Comparison of ENCODE assay signal across 2 cellular contexts in genomic region chr7:8290645-8291308, GRCh38.
TF ChIP-seq lines count a peak whose summit lies in the region.

No MANE protein-coding gene starts in this region.

TF ChIP-seq in HEK293, 187 proteins besides CTCF, POLR2A, EP300 and RAD21 (continued from another document):
- TF ChIP-seq ZBTB17 (tag by site-specific recombination; IDR thresholded peaks at IDR 0.05): 0 out of 2 replicates have a peak, but pooled peaks have one; percentile 11
- TF ChIP-seq ZNF747 (tag by site-specific recombination; IDR thresholded peaks at IDR 0.05): no peak
- TF ChIP-seq, protein P1, sequence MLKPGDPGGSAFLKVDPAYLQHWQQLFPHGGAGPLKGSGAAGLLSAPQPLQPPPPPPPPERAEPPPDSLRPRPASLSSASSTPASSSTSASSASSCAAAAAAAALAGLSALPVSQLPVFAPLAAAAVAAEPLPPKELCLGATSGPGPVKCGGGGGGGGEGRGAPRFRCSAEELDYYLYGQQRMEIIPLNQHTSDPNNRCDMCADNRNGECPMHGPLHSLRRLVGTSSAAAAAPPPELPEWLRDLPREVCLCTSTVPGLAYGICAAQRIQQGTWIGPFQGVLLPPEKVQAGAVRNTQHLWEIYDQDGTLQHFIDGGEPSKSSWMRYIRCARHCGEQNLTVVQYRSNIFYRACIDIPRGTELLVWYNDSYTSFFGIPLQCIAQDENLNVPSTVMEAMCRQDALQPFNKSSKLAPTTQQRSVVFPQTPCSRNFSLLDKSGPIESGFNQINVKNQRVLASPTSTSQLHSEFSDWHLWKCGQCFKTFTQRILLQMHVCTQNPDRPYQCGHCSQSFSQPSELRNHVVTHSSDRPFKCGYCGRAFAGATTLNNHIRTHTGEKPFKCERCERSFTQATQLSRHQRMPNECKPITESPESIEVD (tag by site-specific recombination; IDR thresholded peaks at IDR 0.05): peak; percentile 81
- TF ChIP-seq OSR2 (tag by site-specific recombination; IDR thresholded peaks at IDR 0.05): peak; percentile 77
- TF ChIP-seq PRDM1 (tag by site-specific recombination; IDR thresholded peaks at IDR 0.05): peak; percentile 35
- TF ChIP-seq ZEB2 (tag by site-specific recombination; IDR thresholded peaks at IDR 0.05): peak; percentile 41; the same call in 1 of the 2 replicates
- peak; percentile 65 for TF ChIP-seq ZNF596 (tag by site-specific recombination; IDR thresholded peaks at IDR 0.05)
- peak; percentile 65; the same call in 1 of the 2 replicates for TF ChIP-seq BCL6B (tag by site-specific recombination; IDR thresholded peaks at IDR 0.05)
- peak; percentile 69 for TF ChIP-seq FEZF1 (tag by site-specific recombination; IDR thresholded peaks at IDR 0.05)
- 0 out of 2 replicates have a peak, but pooled peaks have one; percentile 20 for TF ChIP-seq GFI1B (tag by site-specific recombination; IDR thresholded peaks at IDR 0.05)
- TF ChIP-seq ZBTB6 (tag by site-specific recombination; IDR thresholded peaks at IDR 0.05): no peak
- TF ChIP-seq, protein P2, sequence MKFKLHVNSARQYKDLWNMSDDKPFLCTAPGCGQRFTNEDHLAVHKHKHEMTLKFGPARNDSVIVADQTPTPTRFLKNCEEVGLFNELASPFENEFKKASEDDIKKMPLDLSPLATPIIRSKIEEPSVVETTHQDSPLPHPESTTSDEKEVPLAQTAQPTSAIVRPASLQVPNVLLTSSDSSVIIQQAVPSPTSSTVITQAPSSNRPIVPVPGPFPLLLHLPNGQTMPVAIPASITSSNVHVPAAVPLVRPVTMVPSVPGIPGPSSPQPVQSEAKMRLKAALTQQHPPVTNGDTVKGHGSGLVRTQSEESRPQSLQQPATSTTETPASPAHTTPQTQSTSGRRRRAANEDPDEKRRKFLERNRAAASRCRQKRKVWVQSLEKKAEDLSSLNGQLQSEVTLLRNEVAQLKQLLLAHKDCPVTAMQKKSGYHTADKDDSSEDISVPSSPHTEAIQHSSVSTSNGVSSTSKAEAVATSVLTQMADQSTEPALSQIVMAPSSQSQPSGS (tag by site-specific recombination; IDR thresholded peaks at IDR 0.05; ENCODE audit: low read depth): 0 out of 2 replicates have a peak, but pooled peaks have one; percentile 29
- peak; percentile 83 for TF ChIP-seq ZIC2 (tag by site-specific recombination; IDR thresholded peaks at IDR 0.05)
- TF ChIP-seq IKZF3 (tag by site-specific recombination; IDR thresholded peaks at IDR 0.05): peak; percentile 89
- peak; percentile 31; the same call in 1 of the 2 replicates for TF ChIP-seq PRDM4 (tag by site-specific recombination; IDR thresholded peaks at IDR 0.05)
- peak; percentile 27; the same call in 1 of the 2 replicates for TF ChIP-seq KLF10 (tag by site-specific recombination; IDR thresholded peaks at IDR 0.05)
- TF ChIP-seq ZNF561 (tag by site-specific recombination; IDR thresholded peaks at IDR 0.05; ENCODE audit: borderline replicate concordance): 0 out of 2 replicates have a peak, but pooled peaks have one; percentile 71
- TF ChIP-seq ZSCAN30 (tag by site-specific recombination; IDR thresholded peaks at IDR 0.05): peak; percentile 67; the same call in 1 of the 2 replicates
- TF ChIP-seq ZNF629 (tag by site-specific recombination; IDR thresholded peaks at IDR 0.05): peak; percentile 40; the same call in 1 of the 2 replicates
- 0 out of 2 replicates have a peak, but pooled peaks have one; percentile 28 for TF ChIP-seq ZNF366 (tag by site-specific recombination; conservative IDR thresholded peaks at IDR 0.05)
- TF ChIP-seq ZNF133 (tag by site-specific recombination; IDR thresholded peaks at IDR 0.05): no peak
- TF ChIP-seq ZNF843 (tag by site-specific recombination; IDR thresholded peaks at IDR 0.05): peak; percentile 62; the same call in 1 of the 2 replicates
- TF ChIP-seq ZNF292 (tag by site-specific recombination; IDR thresholded peaks at IDR 0.05; ENCODE audit: borderline replicate concordance, low read depth): no peak
- 0 out of 2 replicates have a peak, but pooled peaks have one; percentile 49 for TF ChIP-seq ZBTB8A (tag by site-specific recombination; IDR thresholded peaks at IDR 0.05)
TF ChIP-seq in HEK293: peak in this region for 23.

TF ChIP-seq in SK-N-SH, 30 proteins besides CTCF, POLR2A, EP300 and RAD21 (continued from another document):
- TF ChIP-seq, protein P3, sequence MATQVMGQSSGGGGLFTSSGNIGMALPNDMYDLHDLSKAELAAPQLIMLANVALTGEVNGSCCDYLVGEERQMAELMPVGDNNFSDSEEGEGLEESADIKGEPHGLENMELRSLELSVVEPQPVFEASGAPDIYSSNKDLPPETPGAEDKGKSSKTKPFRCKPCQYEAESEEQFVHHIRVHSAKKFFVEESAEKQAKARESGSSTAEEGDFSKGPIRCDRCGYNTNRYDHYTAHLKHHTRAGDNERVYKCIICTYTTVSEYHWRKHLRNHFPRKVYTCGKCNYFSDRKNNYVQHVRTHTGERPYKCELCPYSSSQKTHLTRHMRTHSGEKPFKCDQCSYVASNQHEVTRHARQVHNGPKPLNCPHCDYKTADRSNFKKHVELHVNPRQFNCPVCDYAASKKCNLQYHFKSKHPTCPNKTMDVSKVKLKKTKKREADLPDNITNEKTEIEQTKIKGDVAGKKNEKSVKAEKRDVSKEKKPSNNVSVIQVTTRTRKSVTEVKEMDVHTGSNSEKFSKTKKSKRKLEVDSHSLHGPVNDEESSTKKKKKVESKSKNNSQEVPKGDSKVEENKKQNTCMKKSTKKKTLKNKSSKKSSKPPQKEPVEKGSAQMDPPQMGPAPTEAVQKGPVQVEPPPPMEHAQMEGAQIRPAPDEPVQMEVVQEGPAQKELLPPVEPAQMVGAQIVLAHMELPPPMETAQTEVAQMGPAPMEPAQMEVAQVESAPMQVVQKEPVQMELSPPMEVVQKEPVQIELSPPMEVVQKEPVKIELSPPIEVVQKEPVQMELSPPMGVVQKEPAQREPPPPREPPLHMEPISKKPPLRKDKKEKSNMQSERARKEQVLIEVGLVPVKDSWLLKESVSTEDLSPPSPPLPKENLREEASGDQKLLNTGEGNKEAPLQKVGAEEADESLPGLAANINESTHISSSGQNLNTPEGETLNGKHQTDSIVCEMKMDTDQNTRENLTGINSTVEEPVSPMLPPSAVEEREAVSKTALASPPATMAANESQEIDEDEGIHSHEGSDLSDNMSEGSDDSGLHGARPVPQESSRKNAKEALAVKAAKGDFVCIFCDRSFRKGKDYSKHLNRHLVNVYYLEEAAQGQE (IDR thresholded peaks at IDR 0.05; ENCODE audit: low read depth, low read length): no peak
- peak; percentile 70; the same call in 1 of the 2 replicates for TF ChIP-seq MXI1 (IDR thresholded peaks at IDR 0.05; ENCODE audit: low read depth, low read length)
- TF ChIP-seq PBX3 (IDR thresholded peaks at IDR 0.05): peak; percentile 25; the same call in 1 of the 2 replicates
- no peak for TF ChIP-seq TAF1 (IDR thresholded peaks at IDR 0.05; ENCODE audit: borderline replicate concordance, low read depth, low read length)
- peak; percentile 99 for TF ChIP-seq FOXJ3 (CRISPR knock-in tag; IDR thresholded peaks at IDR 0.05)
- no peak for TF ChIP-seq RXRA (IDR thresholded peaks at IDR 0.05; ENCODE audit: borderline replicate concordance, low read depth)
- TF ChIP-seq, protein P4, sequence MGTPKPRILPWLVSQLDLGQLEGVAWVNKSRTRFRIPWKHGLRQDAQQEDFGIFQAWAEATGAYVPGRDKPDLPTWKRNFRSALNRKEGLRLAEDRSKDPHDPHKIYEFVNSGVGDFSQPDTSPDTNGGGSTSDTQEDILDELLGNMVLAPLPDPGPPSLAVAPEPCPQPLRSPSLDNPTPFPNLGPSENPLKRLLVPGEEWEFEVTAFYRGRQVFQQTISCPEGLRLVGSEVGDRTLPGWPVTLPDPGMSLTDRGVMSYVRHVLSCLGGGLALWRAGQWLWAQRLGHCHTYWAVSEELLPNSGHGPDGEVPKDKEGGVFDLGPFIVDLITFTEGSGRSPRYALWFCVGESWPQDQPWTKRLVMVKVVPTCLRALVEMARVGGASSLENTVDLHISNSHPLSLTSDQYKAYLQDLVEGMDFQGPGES (IDR thresholded peaks at IDR 0.05; ENCODE audit: low read depth, low read length): no peak
- TF ChIP-seq TEAD4 (IDR thresholded peaks at IDR 0.05; ENCODE audit: borderline replicate concordance, insufficient read depth): peak; percentile 72
- TF ChIP-seq ELF1 (IDR thresholded peaks at IDR 0.05): no peak
- TF ChIP-seq FOSL2 (IDR thresholded peaks at IDR 0.05; ENCODE audit: borderline replicate concordance, low read depth): no peak
- no peak for TF ChIP-seq YY1 (IDR thresholded peaks at IDR 0.05; ENCODE audit: low read depth)
- TF ChIP-seq FOXM1 (IDR thresholded peaks at IDR 0.05; ENCODE audit: low read depth): no peak
- TF ChIP-seq GABPA (IDR thresholded peaks at IDR 0.05; ENCODE audit: low read depth): no peak
- peak; percentile 94 for TF ChIP-seq CHD2 (IDR thresholded peaks at IDR 0.05; ENCODE audit: low read length, partially characterized antibody)
- TF ChIP-seq JUND (IDR thresholded peaks at IDR 0.05): no peak
- TF ChIP-seq USF1 (IDR thresholded peaks at IDR 0.05; ENCODE audit: borderline replicate concordance, low read depth): no peak
- TF ChIP-seq GATA2 (CRISPR knock-in tag; IDR thresholded peaks at IDR 0.05): peak; percentile 100
- TF ChIP-seq, protein P5, sequence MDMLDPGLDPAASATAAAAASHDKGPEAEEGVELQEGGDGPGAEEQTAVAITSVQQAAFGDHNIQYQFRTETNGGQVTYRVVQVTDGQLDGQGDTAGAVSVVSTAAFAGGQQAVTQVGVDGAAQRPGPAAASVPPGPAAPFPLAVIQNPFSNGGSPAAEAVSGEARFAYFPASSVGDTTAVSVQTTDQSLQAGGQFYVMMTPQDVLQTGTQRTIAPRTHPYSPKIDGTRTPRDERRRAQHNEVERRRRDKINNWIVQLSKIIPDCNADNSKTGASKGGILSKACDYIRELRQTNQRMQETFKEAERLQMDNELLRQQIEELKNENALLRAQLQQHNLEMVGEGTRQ (IDR thresholded peaks at IDR 0.05; ENCODE audit: borderline replicate concordance, low read depth, low read length): no peak
- no peak for TF ChIP-seq EZH2phosphoT487 (IDR thresholded peaks at IDR 0.05; ENCODE audit: borderline replicate concordance, low read depth)
- TF ChIP-seq POLR2AphosphoS5 (IDR thresholded peaks at IDR 0.05; ENCODE audit: low read depth, low read length): peak; percentile 58; the same call in 1 of the 2 replicates
